Comparison of ENCODE assay signal across 13 cellular contexts in genomic region chr3:188396900-188397299, GRCh38.
DNase-seq lines count a peak whose midpoint lies in the region; ATAC-seq and TF ChIP-seq lines count a peak whose summit lies in the region.
"Had no signal": no experiment of that assay in that cellular context is flagged by ENCODE, and none has a peak within 500 bp of the region (broad histone marks: within the 10 kb centered on the region; RNA-seq: fewer than 3 reads in every experiment).

No MANE protein-coding gene starts in this region.

- TF ChIP-seq POLR2A in upper lobe of left lung (IDR thresholded peaks at IDR 0.05): no peak

- peaks cover 16% of the 10 kb centered on the region for H3K36me3 Mint-ChIP-seq in dendritic cell treated with granulocyte-macrophage colony-stimulating factor and Interleukin-4, amounts not matched to agents 40 ng/mL and 50 ng/mL, for 4 days (ENCODE audit: low read depth)
- H3K36me3 Mint-ChIP-seq in endothelial cell (ENCODE audit: low read depth, unreplicated experiment): no peaks in the 10 kb centered on the region

- H3K27ac ChIP-seq in muscle layer of colon (ENCODE audit: low read depth, low read length) (peak overlapping the region; percentile 35), upper lobe of left lung (peak overlapping the region in 3 of 4 donors; percentile 0 to 52 (median 36))
- H3K27ac ChIP-seq: WERI-Rb-1 had no signal

- ATAC-seq in Right ventricle myocardium superior (ENCODE audit: poor library complexity) (peak; percentile 56), upper lobe of left lung (ENCODE audit: low FRiP score in 2 of 2) (no peak), GM21528 (IDR thresholded peaks at IDR 0.05; ENCODE audit: low FRiP score, unreplicated experiment) (no peak)

- no peaks in the 10 kb centered on the region for H3K27me3 Mint-ChIP-seq in dendritic cell treated with granulocyte-macrophage colony-stimulating factor and Interleukin-4, amounts not matched to agents 40 ng/mL and 50 ng/mL, for 4 days
- peaks cover 2% of the 10 kb centered on the region for H3K27me3 Mint-ChIP-seq in endothelial cell (ENCODE audit: unreplicated experiment)

- H3K4me3 ChIP-seq in muscle layer of colon (ENCODE audit: low read depth in 1 of 2, low read length in 2 of 2) (no peak overlapping the region), upper lobe of left lung (peak overlapping the region in 2 of 4 donors; percentile 6 to 25)
- H3K4me3 ChIP-seq: smooth muscle cell had no signal

- H3K27me3 ChIP-seq in muscle layer of colon (ENCODE audit: control insufficient read depth in 1 of 2, insufficient read depth in 2 of 2, low read length in 2 of 2) (no peaks in the 10 kb centered on the region), upper lobe of left lung (no peaks in the 10 kb centered on the region)

- H3K9ac ChIP-seq in muscle layer of colon (ENCODE audit: low read length): no peak overlapping the region

- H3K9me3 Mint-ChIP-seq in dendritic cell treated with granulocyte-macrophage colony-stimulating factor and Interleukin-4, amounts not matched to agents 40 ng/mL and 50 ng/mL, for 4 days: no peaks in the 10 kb centered on the region
- no peaks in the 10 kb centered on the region for H3K9me3 Mint-ChIP-seq in endothelial cell (ENCODE audit: unreplicated experiment)

- no peak for DNase-seq in Right ventricle myocardium superior
- no peak for DNase-seq in cardiac septum (ENCODE audit: low spot score)
- no peak for DNase-seq in upper lobe of left lung
- no peak for DNase-seq in NCI-H1092 (lab: John Stamatoyannopoulos, UW)
- DNase-seq in endothelial cell (ENCODE audit: low spot score): no peak
- DNase-seq: activated T-cell treated with anti-CD3 and anti-CD28 coated beads, Interleukin-2, amount 50 U/mL, for 1 hour; KG1; NCI-H1694 treated with DMSO at 0.1 percent for 48 hours; WERI-Rb-1 had no signal

- H3K4me1 Mint-ChIP-seq in dendritic cell treated with granulocyte-macrophage colony-stimulating factor and Interleukin-4, amounts not matched to agents 40 ng/mL and 50 ng/mL, for 4 days (ENCODE audit: low read depth): peaks cover 59% of the 10 kb centered on the region
- peaks cover 24% of the 10 kb centered on the region for H3K4me1 Mint-ChIP-seq in endothelial cell (ENCODE audit: unreplicated experiment)

- TF ChIP-seq CTCF in upper lobe of left lung (IDR thresholded peaks at IDR 0.05) (no peak), endothelial cell (IDR thresholded peaks at IDR 0.05; ENCODE audit: unreplicated experiment) (no peak)

- intact Hi-C loops in Right ventricle myocardium superior (cut with DNase I): no loop called here
- intact Hi-C loops in cardiac septum (cut with DNase I): no loop called here
- intact Hi-C loops in dendritic cell treated with granulocyte-macrophage colony-stimulating factor and Interleukin-4, amounts not matched to agents 40 ng/mL and 50 ng/mL, for 4 days (cut with micrococcal nuclease): loop anchor here (10.0 kb wide), 1 partner anchor 558 kb away; no protein-coding TSS in a partner anchor

- TF ChIP-seq EP300 in upper lobe of left lung (IDR thresholded peaks at IDR 0.05): no peak

- 45 to 53% methylated on average over 3 of the region's 3 CpGs for WGBS in upper lobe of left lung, 2 donors

- H3K4me1 ChIP-seq in muscle layer of colon (ENCODE audit: insufficient read depth, low read length) (peaks cover 72% of the 10 kb centered on the region), upper lobe of left lung (peaks cover 0 to 21% (median 16%) of the 10 kb centered on the region in 4 donors)

- H3K36me3 ChIP-seq in muscle layer of colon (ENCODE audit: insufficient read depth, low read length) (no peaks in the 10 kb centered on the region), upper lobe of left lung (no peaks in the 10 kb centered on the region)
- H3K36me3 ChIP-seq: WERI-Rb-1 had no signal

- H3K4me3 Mint-ChIP-seq in dendritic cell treated with granulocyte-macrophage colony-stimulating factor and Interleukin-4, amounts not matched to agents 40 ng/mL and 50 ng/mL, for 4 days: no peak overlapping the region
- H3K4me3 Mint-ChIP-seq in endothelial cell (ENCODE audit: unreplicated experiment): no peak overlapping the region

- H3K9me3 ChIP-seq in muscle layer of colon (ENCODE audit: low read length) (no peaks in the 10 kb centered on the region), upper lobe of left lung (no peaks in the 10 kb centered on the region)

- peak overlapping the region; percentile 84 for H3K27ac Mint-ChIP-seq in dendritic cell treated with granulocyte-macrophage colony-stimulating factor and Interleukin-4, amounts not matched to agents 40 ng/mL and 50 ng/mL, for 4 days
- H3K27ac Mint-ChIP-seq in endothelial cell (ENCODE audit: unreplicated experiment): no peak overlapping the region
